18 cellular contexts compared by ENCODE assay signal in genomic region chr3:108130247-108130646, GRCh38. TPM values are rescaled to one million over a fixed set of nuclear protein-coding genes. Genes with fewer than 3 reads are reported as not detected.
DNase-seq lines count a peak whose midpoint lies in the region; ATAC-seq and TF ChIP-seq lines count a peak whose summit lies in the region.
"Had no signal": no experiment of that assay in that cellular context is flagged by ENCODE, and none has a peak within 500 bp of the region (broad histone marks: within the 10 kb centered on the region; RNA-seq: fewer than 3 reads in every experiment).

No MANE protein-coding gene starts in this region.

- H3K4me3 Mint-ChIP-seq in activated CD4-positive, alpha-beta T cell treated with anti-CD3 and anti-CD28 coated beads, Interleukin-2, amount 10 ng/mL, durations not matched to agents 24 days and 14 days = peak overlapping the region; percentile 57
- peak overlapping the region in 6 of 10 donors; percentile 5 to 71 (median 52) for H3K4me3 Mint-ChIP-seq in naive thymus-derived CD4-positive, alpha-beta T cell
- H3K4me3 Mint-ChIP-seq: brain; dendritic cell treated with granulocyte-macrophage colony-stimulating factor and Interleukin-4, amounts not matched to agents 40 ng/mL and 50 ng/mL, for 4 days had no signal

- CTCF ChIA-PET in naive thymus-derived CD4-positive, alpha-beta T cell (lab: Charles Lee) = no interaction called here

- no peak for TF ChIP-seq CTCF in stomach (IDR thresholded peaks at IDR 0.05)

- DNase-seq in activated CD4-positive, alpha-beta T cell treated with anti-CD3 and anti-CD28 coated beads, Interleukin-2, amount 10 ng/mL, durations not matched to agents 24 days and 14 days = no peak
- no peak for DNase-seq in activated CD4-positive, alpha-beta T cell treated with anti-CD3 and anti-CD28 coated beads, Interleukin-2, amount 50 U/mL, for 48 hours
- DNase-seq in SJSA1 (ENCODE audit: low read depth in 1 of 2, low spot score in 2 of 2) (no peak), DMS153 (lab: John Stamatoyannopoulos, UW) (no peak), stomach (no peak), DMS114 treated with DMSO at 0.1 percent for 48 hours (lab: John Stamatoyannopoulos, UW; ENCODE audit: unreplicated experiment) (no peak)
- DNase-seq in naive thymus-derived CD4-positive, alpha-beta T cell = no peak
- DNase-seq: activated effector memory CD4-positive, alpha-beta T cell treated with Interleukin-2 at 50 U/mL for 16 hours; Caco-2; heart right ventricle; NCI-H1694; NCI-H446 treated with DMSO at 0.1 percent for 48 hours; posterior cingulate gyrus; stimulated activated CD4-positive, alpha-beta T cell treated with anti-CD3 and anti-CD28 coated beads, Interleukin-15, amount 100 ng/mL, for 24 hours had no signal

- no peak for TF ChIP-seq EP300 in stomach (IDR thresholded peaks at IDR 0.05)

- peaks cover 78% of the 10 kb centered on the region for H3K4me1 Mint-ChIP-seq in activated CD4-positive, alpha-beta T cell treated with anti-CD3 and anti-CD28 coated beads, Interleukin-2, amount 10 ng/mL, durations not matched to agents 24 days and 14 days
- peaks cover 66 to 95% (median 92%) of the 10 kb centered on the region in 7 donors for H3K4me1 Mint-ChIP-seq in naive thymus-derived CD4-positive, alpha-beta T cell

- H3K27me3 Mint-ChIP-seq in activated CD4-positive, alpha-beta T cell treated with anti-CD3 and anti-CD28 coated beads, Interleukin-2, amount 10 ng/mL, durations not matched to agents 24 days and 14 days = no peaks in the 10 kb centered on the region
- no peaks in the 10 kb centered on the region for H3K27me3 Mint-ChIP-seq in naive thymus-derived CD4-positive, alpha-beta T cell
- H3K27me3 Mint-ChIP-seq: dendritic cell treated with granulocyte-macrophage colony-stimulating factor and Interleukin-4, amounts not matched to agents 40 ng/mL and 50 ng/mL, for 4 days had no signal

- peaks cover 81% of the 10 kb centered on the region for H3K36me3 Mint-ChIP-seq in activated CD4-positive, alpha-beta T cell treated with anti-CD3 and anti-CD28 coated beads, Interleukin-2, amount 10 ng/mL, durations not matched to agents 24 days and 14 days (ENCODE audit: low read depth)
- H3K36me3 Mint-ChIP-seq in naive thymus-derived CD4-positive, alpha-beta T cell = peaks cover 16 to 73% (median 32%) of the 10 kb centered on the region in 5 donors
- H3K36me3 Mint-ChIP-seq: brain had no signal

- POLR2A ChIA-PET in naive thymus-derived CD4-positive, alpha-beta T cell (lab: Charles Lee) = interaction anchor here (15.4 kb wide), 1 partner anchor 39 kb away, joined by 393 read pairs; the partner anchor contains the start of gene CD47

- H3K9me3 ChIP-seq in SJSA1 (replicated peaks) = no peaks in the 10 kb centered on the region
- H3K9me3 ChIP-seq in naive thymus-derived CD4-positive, alpha-beta T cell (ENCODE audit: control insufficient read depth in 2 of 3, low read length in 3 of 3) = no peaks in the 10 kb centered on the region
- no peaks in the 10 kb centered on the region for H3K9me3 ChIP-seq in stomach
- H3K9me3 ChIP-seq: Caco-2, heart right ventricle had no signal

- ATAC-seq in GM18868 (IDR thresholded peaks at IDR 0.05; ENCODE audit: unreplicated experiment) = peak; percentile 15
- ATAC-seq in naive thymus-derived CD4-positive, alpha-beta T cell = no peak

- H3K27me3 ChIP-seq in SJSA1 (replicated peaks) (no peaks in the 10 kb centered on the region), stomach (no peaks in the 10 kb centered on the region)
- H3K27me3 ChIP-seq in naive thymus-derived CD4-positive, alpha-beta T cell (ENCODE audit: control insufficient read depth in 2 of 2, insufficient read depth in 2 of 2, low read length in 2 of 2) = no peaks in the 10 kb centered on the region
- H3K27me3 ChIP-seq: heart right ventricle had no signal

- H3K27ac ChIP-seq in SJSA1 (peak overlapping the region; percentile 90), stomach (no peak overlapping the region)
- H3K27ac ChIP-seq in naive thymus-derived CD4-positive, alpha-beta T cell (ENCODE audit: low read depth, low read length) = no peak overlapping the region
- H3K27ac ChIP-seq: KMS-11 had no signal

- H3K9me3 Mint-ChIP-seq in activated CD4-positive, alpha-beta T cell treated with anti-CD3 and anti-CD28 coated beads, Interleukin-2, amount 10 ng/mL, durations not matched to agents 24 days and 14 days = peaks cover 12% of the 10 kb centered on the region
- H3K9me3 Mint-ChIP-seq in naive thymus-derived CD4-positive, alpha-beta T cell = peaks cover 0 to 14% (median 4%) of the 10 kb centered on the region in 11 donors
- H3K9me3 Mint-ChIP-seq: brain; dendritic cell treated with granulocyte-macrophage colony-stimulating factor and Interleukin-4, amounts not matched to agents 40 ng/mL and 50 ng/mL, for 4 days had no signal

- H3K36me3 ChIP-seq in SJSA1 = no peaks in the 10 kb centered on the region
- H3K36me3 ChIP-seq in naive thymus-derived CD4-positive, alpha-beta T cell (ENCODE audit: control insufficient read depth in 2 of 3, insufficient read depth in 3 of 3, low read length in 3 of 3) = no peaks in the 10 kb centered on the region
- H3K36me3 ChIP-seq in stomach = no peaks in the 10 kb centered on the region
- H3K36me3 ChIP-seq: heart right ventricle had no signal

- no peak overlapping the region for H3K4me3 ChIP-seq in SJSA1
- no peak overlapping the region for H3K4me3 ChIP-seq in naive thymus-derived CD4-positive, alpha-beta T cell (ENCODE audit: low read length)
- no peak overlapping the region for H3K4me3 ChIP-seq in stomach
- H3K4me3 ChIP-seq: heart right ventricle had no signal

- intact Hi-C loops in activated CD4-positive, alpha-beta T cell treated with anti-CD3 and anti-CD28 coated beads, Interleukin-2, amount 10 ng/mL, durations not matched to agents 24 days and 14 days (cut with micrococcal nuclease) = loop anchor here (5.0 kb wide), 5 partner anchors 188 to 707 kb away; partner anchors contain the start of gene TRAT1
- intact Hi-C loops in naive thymus-derived CD4-positive, alpha-beta T cell (cut with micrococcal nuclease) = no loop called here
- intact Hi-C loops in stomach (cut with DNase I; ENCODE audit: low total_unique reads) = no loop called here

- H3K27ac Mint-ChIP-seq in activated CD4-positive, alpha-beta T cell treated with anti-CD3 and anti-CD28 coated beads, Interleukin-2, amount 10 ng/mL, durations not matched to agents 24 days and 14 days = peak overlapping the region; percentile 78
- H3K27ac Mint-ChIP-seq in naive thymus-derived CD4-positive, alpha-beta T cell = peak overlapping the region in 5 of 9 donors; percentile 14 to 98 (median 71)

- TF ChIP-seq POLR2A in stomach (IDR thresholded peaks at IDR 0.05) = no peak

- H3K4me1 ChIP-seq in SJSA1 (replicated peaks) (peaks cover 53% of the 10 kb centered on the region), stomach (peaks cover 10 to 62% (median 16%) of the 10 kb centered on the region in 4 donors)
- peaks cover 69 to 83% of the 10 kb centered on the region in 2 donors for H3K4me1 ChIP-seq in naive thymus-derived CD4-positive, alpha-beta T cell (ENCODE audit: control insufficient read depth in 2 of 2, insufficient read depth in 2 of 2, low read length in 2 of 2)
- H3K4me1 ChIP-seq: Caco-2 had no signal

- WGBS in stomach, 5 donors = 65 to 92% (median 89%) methylated on average over 4 of the region's 4 CpGs

RNA-seq across cellular contexts. Expression of gene CD47, which starts 39.4 kb away (rescaled TPM):
- total RNA-seq in activated CD4-positive, alpha-beta T cell treated with anti-CD3 and anti-CD28 coated beads, Interleukin-2, amount 10 ng/mL, durations not matched to agents 24 days and 14 days = 104 and 109 TPM in 2 replicates
- 204 and 206 TPM in 2 replicates for total RNA-seq in SJSA1 (2014; rRNA removed; shearing (Covaris generic))
- 100 to 1,000 TPM; 130 to 232 (median 136) TPM for total RNA-seq in naive thymus-derived CD4-positive, alpha-beta T cell
- polyA plus RNA-seq in naive thymus-derived CD4-positive, alpha-beta T cell = 100 to 1,000 TPM; 171 to 186 TPM
- 100 to 1,000 TPM in 3 of 5 donors, 10 to 100 TPM in 2; 15.9 to 154 (median 101) TPM for total RNA-seq in stomach
- polyA plus RNA-seq in stomach = 10 to 100 TPM; 35.9 to 92.6 (median 67.2) TPM
